ENCODE assay signal across 8 cellular contexts in the genomic region with DNA sequence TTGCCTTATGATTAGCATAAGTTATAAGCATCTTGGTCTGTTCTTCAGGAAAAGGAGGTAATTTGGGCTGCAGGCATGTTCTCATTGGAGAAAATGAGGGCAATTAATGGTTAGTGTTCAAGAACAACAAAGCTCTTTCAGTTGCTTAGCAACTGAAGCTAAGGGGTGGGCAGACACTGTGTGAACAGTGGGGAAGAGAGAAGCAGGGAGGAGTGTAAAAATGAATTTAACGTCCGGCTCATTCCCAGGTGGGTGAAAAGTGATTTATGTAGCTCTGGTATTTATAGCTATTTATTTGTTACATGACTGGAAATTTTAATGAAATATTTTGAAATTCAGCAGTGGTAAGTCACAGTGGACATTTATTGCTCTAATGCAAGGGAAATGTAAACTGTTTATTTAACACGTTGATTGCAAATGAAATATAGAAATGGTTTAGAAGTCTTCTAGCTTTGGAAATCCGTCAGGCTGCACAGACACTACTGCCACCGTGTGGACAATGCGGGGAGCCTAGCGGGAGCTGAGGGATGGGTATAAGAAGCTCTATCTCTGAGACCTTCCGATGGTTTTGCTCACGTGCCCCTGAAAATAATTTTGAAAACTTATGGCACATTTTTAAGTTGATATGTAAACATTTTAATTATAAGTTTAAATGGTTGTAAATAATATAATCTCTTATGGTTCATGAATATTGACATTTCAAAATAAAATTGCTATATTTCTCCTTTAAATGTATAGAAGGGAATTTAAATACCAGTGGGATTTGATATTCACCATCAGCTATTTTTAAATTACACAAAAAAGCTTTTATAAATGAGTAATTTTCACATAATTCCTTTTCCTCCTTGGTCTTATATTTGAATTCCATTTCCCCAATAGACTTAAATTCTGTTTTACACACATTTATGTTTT. TPM values are rescaled to one million over a fixed set of nuclear protein-coding genes. Genes with fewer than 3 reads are reported as not detected.
DNase-seq lines count a peak whose midpoint lies in the region; ATAC-seq, FAIRE-seq and TF ChIP-seq lines count a peak whose summit lies in the region.

No MANE protein-coding gene starts in this region.

- no peak for FAIRE-seq in urothelium cell line (lab: Jason Lieb, UNC)

- H3K9ac ChIP-seq in SK-N-MC (ENCODE audit: insufficient read length): no peak overlapping the region

- no peak overlapping the region for H3K27ac ChIP-seq in SK-N-MC

- H3K36me3 ChIP-seq in SK-N-MC (ENCODE audit: insufficient read depth, low read length): no peaks in the 10 kb centered on the region

- no peaks in the 10 kb centered on the region for H3K9me3 ChIP-seq in SK-N-MC (ENCODE audit: low read depth, low read length)

- peaks cover 6% of the 10 kb centered on the region for H3K4me1 Mint-ChIP-seq in glutamatergic neuron (ENCODE audit: low read depth, unreplicated experiment)
- H3K4me1 Mint-ChIP-seq in progenitor cell of endocrine pancreas (ENCODE audit: low read depth): peaks cover 5% of the 10 kb centered on the region

- peak; percentile 85 for TF ChIP-seq CTCF in GM12875 (IDR thresholded peaks at IDR 0.05; ENCODE audit: borderline replicate concordance, insufficient read depth, low read depth, low read length)
- TF ChIP-seq CTCF in glutamatergic neuron (IDR thresholded peaks at IDR 0.05; ENCODE audit: partially characterized antibody, unreplicated experiment): peak; percentile 72
- TF ChIP-seq CTCF in progenitor cell of endocrine pancreas (IDR thresholded peaks at IDR 0.05; ENCODE audit: unreplicated experiment): peak; percentile 99

- peak; percentile 23 for DNase-seq in NCI-H1048 (lab: John Stamatoyannopoulos, UW)
- DNase-seq in SK-N-MC (ENCODE audit: low read depth, low spot score): peak; percentile 70
- peak; percentile 66 for DNase-seq in activated naive CD4-positive, alpha-beta T cell treated with anti-CD3 and anti-CD28 coated beads, Interleukin-2, amount 50 U/mL, for 16 hours
- peak; percentile 89 for DNase-seq in glutamatergic neuron
- peak; percentile 65 for DNase-seq in progenitor cell of endocrine pancreas (ENCODE audit: low spot score, unreplicated experiment)
- DNase-seq in urothelium cell line (ENCODE audit: low spot score): peak; percentile 60

- H3K27ac Mint-ChIP-seq in glutamatergic neuron (ENCODE audit: unreplicated experiment) (peak overlapping the region; percentile 56), progenitor cell of endocrine pancreas (peak overlapping the region; percentile 51)

- peak; percentile 89 for ATAC-seq in HG02610 (IDR thresholded peaks at IDR 0.05; ENCODE audit: unreplicated experiment)

- H3K27me3 Mint-ChIP-seq in glutamatergic neuron (ENCODE audit: unreplicated experiment): no peaks in the 10 kb centered on the region
- H3K27me3 Mint-ChIP-seq in progenitor cell of endocrine pancreas: no peaks in the 10 kb centered on the region

- H3K4me3 Mint-ChIP-seq in glutamatergic neuron (ENCODE audit: unreplicated experiment) (no peak overlapping the region), progenitor cell of endocrine pancreas (ENCODE audit: low read depth) (peak overlapping the region; percentile 64)

- H3K9me3 Mint-ChIP-seq in glutamatergic neuron (ENCODE audit: unreplicated experiment): peaks cover 2% of the 10 kb centered on the region
- no peaks in the 10 kb centered on the region for H3K9me3 Mint-ChIP-seq in progenitor cell of endocrine pancreas (ENCODE audit: low read depth)

- no peaks in the 10 kb centered on the region for H3K36me3 Mint-ChIP-seq in glutamatergic neuron (ENCODE audit: unreplicated experiment)
- no peaks in the 10 kb centered on the region for H3K36me3 Mint-ChIP-seq in progenitor cell of endocrine pancreas (ENCODE audit: insufficient read depth)

- H3K4me3 ChIP-seq in GM12875 (ENCODE audit: low read depth, low read length) (no peak overlapping the region), SK-N-MC (peak overlapping the region; percentile 42)

RNA-seq across cellular contexts. Expression of gene E2F7, which starts 54.5 kb away (rescaled TPM):
- 4.2 TPM for total RNA-seq in glutamatergic neuron (ENCODE audit: unreplicated experiment)
- total RNA-seq in progenitor cell of endocrine pancreas: 15.9 and 17.5 TPM in 2 replicates

Comparison
In these comparisons a context has a peak if more than half of its experiments do, and no peak if none do; other contexts are left out.
1. DNase-seq: peak in every context shown above with its lines; median percentile 89 in glutamatergic neuron; 70 in SK-N-MC; 66 in activated naive CD4-positive, alpha-beta T cell treated with anti-CD3 and anti-CD28 coated beads, Interleukin-2, amount 50 U/mL, for 16 hours; 65 in progenitor cell of endocrine pancreas; 60 in urothelium cell line; 23 in NCI-H1048.